In genomic region chr17:3992370-3992769, GRCh38 we compare ENCODE assay signal across 20 cellular contexts. TPM values are rescaled to one million over a fixed set of nuclear protein-coding genes. Genes with fewer than 3 reads are reported as not detected.
DNase-seq lines count a peak whose midpoint lies in the region; ATAC-seq and TF ChIP-seq lines count a peak whose summit lies in the region.
"Had no signal": no experiment of that assay in that cellular context is flagged by ENCODE, and none has a peak within 500 bp of the region (broad histone marks: within the 10 kb centered on the region; RNA-seq: fewer than 3 reads in every experiment).

No MANE protein-coding gene starts in this region.

- H3K4me1 ChIP-seq in lower lobe of right lung (peaks cover 5% of the 10 kb centered on the region), spleen (peaks cover 0 to 15% (median 3%) of the 10 kb centered on the region in 6 donors)
- H3K4me1 ChIP-seq: A549, Caco-2 had no signal

- no peak overlapping the region for H3K27ac Mint-ChIP-seq in chondrocyte (ENCODE audit: unreplicated experiment)
- no peak overlapping the region for H3K27ac Mint-ChIP-seq in T-helper 2 cell treated with Interferon-gamma antibody and Interleukin-4, amounts not matched to agents 5 μg/mL and 100 μg/mL, for 36 hours
- H3K27ac Mint-ChIP-seq: B cell; CD4-positive, alpha-beta T cell; CD8-positive, alpha-beta T cell had no signal

- H3K36me3 ChIP-seq in lower lobe of right lung (no peaks in the 10 kb centered on the region), spleen (no peaks in the 10 kb centered on the region)
- H3K36me3 ChIP-seq: BLaER1 treated with 17β-estradiol and CSF1 and Interleukin-3, amounts not matched to agents 10 nM and 100 nM had no signal

- H3K36me3 Mint-ChIP-seq in chondrocyte (ENCODE audit: low read depth), result no peaks in the 10 kb centered on the region
- H3K36me3 Mint-ChIP-seq in T-helper 2 cell treated with Interferon-gamma antibody and Interleukin-4, amounts not matched to agents 5 μg/mL and 100 μg/mL, for 36 hours (ENCODE audit: low read depth), result no peaks in the 10 kb centered on the region
- H3K36me3 Mint-ChIP-seq: CD8-positive, alpha-beta T cell had no signal

- H3K27me3 ChIP-seq in lower lobe of right lung (ENCODE audit: low read depth), result no peaks in the 10 kb centered on the region
- no peaks in the 10 kb centered on the region for H3K27me3 ChIP-seq in spleen (replicated peaks in 1 of 7)
- H3K27me3 ChIP-seq: BLaER1 treated with 17β-estradiol and CSF1 and Interleukin-3, amounts not matched to agents 10 nM and 100 nM had no signal

- H3K4me3 ChIP-seq in lower lobe of right lung, result no peak overlapping the region
- no peak overlapping the region for H3K4me3 ChIP-seq in spleen
- H3K4me3 ChIP-seq: A549; BLaER1 treated with 17β-estradiol and CSF1 and Interleukin-3, amounts not matched to agents 10 nM and 100 nM had no signal

- DNase-seq in left ventricle myocardium superior (peak; percentile 6), Right ventricle myocardium inferior (ENCODE audit: missing footprints) (no peak), chondrocyte (ENCODE audit: low spot score) (peak; percentile 47), lower lobe of right lung (peak; percentile 9), spleen (peak; percentile 12), cerebellum (ENCODE audit: low spot score) (no peak)
- no peak for DNase-seq in T-helper 2 cell treated with Interferon-gamma antibody and Interleukin-4, amounts not matched to agents 5 μg/mL and 100 μg/mL, for 36 hours (ENCODE audit: low spot score)
- DNase-seq: AML-193; Caco-2; Calu3; CD4-positive, alpha-beta T cell; CD8-positive, alpha-beta T cell; DMS79 treated with DMSO at 0.1 percent for 48 hours; GF-D8 had no signal

- H3K27ac ChIP-seq in lower lobe of right lung, result no peak overlapping the region
- no peak overlapping the region for H3K27ac ChIP-seq in spleen
- H3K27ac ChIP-seq: 22Rv1; A549; BLaER1 treated with 17β-estradiol and CSF1 and Interleukin-3, amounts not matched to agents 10 nM and 100 nM; C4-2B had no signal

- WGBS in spleen, 5 donors, result 74 to 87% (median 83%) methylated on average over 5 of the region's 5 CpGs

- H3K9me3 ChIP-seq in lower lobe of right lung (no peaks in the 10 kb centered on the region), spleen (peaks cover 0 to 12% (median 10%) of the 10 kb centered on the region in 8 donors)
- H3K9me3 ChIP-seq: Caco-2 had no signal

- peaks cover 13% of the 10 kb centered on the region for H3K4me1 Mint-ChIP-seq in chondrocyte (ENCODE audit: low read depth)
- H3K4me1 Mint-ChIP-seq in T-helper 2 cell treated with Interferon-gamma antibody and Interleukin-4, amounts not matched to agents 5 μg/mL and 100 μg/mL, for 36 hours (ENCODE audit: low read depth), result no peaks in the 10 kb centered on the region
- H3K4me1 Mint-ChIP-seq: B cell had no signal

- ATAC-seq in left ventricle myocardium superior, result no peak
- no peak for ATAC-seq in Right ventricle myocardium inferior
- no peak for ATAC-seq in lower lobe of right lung
- no peak for ATAC-seq in GM19463 (IDR thresholded peaks at IDR 0.05; ENCODE audit: unreplicated experiment)
- ATAC-seq: A549; CD8-positive, alpha-beta T cell had no signal

- H3K27me3 Mint-ChIP-seq in chondrocyte (ENCODE audit: low read depth), result peaks cover 2% of the 10 kb centered on the region
- H3K27me3 Mint-ChIP-seq in T-helper 2 cell treated with Interferon-gamma antibody and Interleukin-4, amounts not matched to agents 5 μg/mL and 100 μg/mL, for 36 hours (ENCODE audit: low read depth), result peaks cover 36% of the 10 kb centered on the region

- no peak for TF ChIP-seq POLR2A in spleen (IDR thresholded peaks at IDR 0.05)

- H3K4me3 Mint-ChIP-seq in chondrocyte (ENCODE audit: unreplicated experiment), result no peak overlapping the region
- no peak overlapping the region for H3K4me3 Mint-ChIP-seq in T-helper 2 cell treated with Interferon-gamma antibody and Interleukin-4, amounts not matched to agents 5 μg/mL and 100 μg/mL, for 36 hours
- H3K4me3 Mint-ChIP-seq: B cell; CD4-positive, alpha-beta T cell; CD8-positive, alpha-beta T cell had no signal

- TF ChIP-seq CTCF in chondrocyte (IDR thresholded peaks at IDR 0.05) (no peak), lower lobe of right lung (IDR thresholded peaks at IDR 0.05) (no peak), spleen (IDR thresholded peaks at IDR 0.05 in 8 of 11, conservative IDR thresholded peaks at IDR 0.05 in 3 of 11) (no peak)

- H3K9me3 Mint-ChIP-seq in chondrocyte (ENCODE audit: low read depth), result peaks cover 17% of the 10 kb centered on the region
- H3K9me3 Mint-ChIP-seq in T-helper 2 cell treated with Interferon-gamma antibody and Interleukin-4, amounts not matched to agents 5 μg/mL and 100 μg/mL, for 36 hours, result no peaks in the 10 kb centered on the region

- intact Hi-C loops in left ventricle myocardium superior (cut with micrococcal nuclease), result loop anchor here (10.0 kb wide), 1 partner anchor 118 kb away; no protein-coding TSS in a partner anchor
- intact Hi-C loops in Right ventricle myocardium inferior (cut with DNase I), result no loop called here
- intact Hi-C loops in lower lobe of right lung (cut with DNase I), result no loop called here
- intact Hi-C loops in spleen (cut with DNase I; ENCODE audit: low total_unique reads), result no loop called here

RNA-seq across cellular contexts. Expression of gene ATP2A3, which starts 28.1 kb away (rescaled TPM):
- 5.8 TPM for total RNA-seq in left ventricle myocardium superior
- 7.7 TPM for total RNA-seq in Right ventricle myocardium inferior
- 0.53 to 1.7 TPM (median 1.5 TPM) in 3 replicates for total RNA-seq in chondrocyte
- total RNA-seq in lower lobe of right lung, result 45.6 TPM
- 100 to 1,000 TPM; 161 to 240 (median 219) TPM for total RNA-seq in spleen
- polyA plus RNA-seq in spleen, result 100 to 1,000 TPM; 103 to 190 (median 189) TPM
- total RNA-seq in cerebellum, result 2.0 TPM

Comparison
In these comparisons a context has a peak if more than half of its experiments do, and no peak if none do; other contexts are left out.
1. DNase-seq: peak in left ventricle myocardium superior (single experiment), chondrocyte (single experiment), lower lobe of right lung (single experiment) and spleen (single experiment); none in Right ventricle myocardium inferior (single experiment), cerebellum (single experiment) and T-helper 2 cell treated with Interferon-gamma antibody and Interleukin-4, amounts not matched to agents 5 μg/mL and 100 μg/mL, for 36 hours (single experiment).